ENCODE assay signal across 7 cellular contexts in genomic region chr6:10519217-10519697, GRCh38. TPM values are rescaled to one million over a fixed set of nuclear protein-coding genes. Genes with fewer than 3 reads are reported as not detected.
A peak's percentile ranks its signal among the peaks of the same experiment; 100 is the strongest.
DNase-seq lines count a peak whose midpoint lies in the region; TF ChIP-seq lines count a peak whose summit lies in the region.
"Not testable (repeated sequence)": the region's sequence is repeated elsewhere in the genome, so short reads cannot be mapped to it uniquely, and the experiment has no call there.

No MANE protein-coding gene starts in this region.

- not testable (repeated sequence) for H3K27me3 ChIP-seq in SJSA1 (replicated peaks); esophagus (ENCODE audit: control insufficient read depth in 1 of 2, insufficient read depth in 2 of 2, low read length in 2 of 2); mesendoderm (ENCODE audit: insufficient read depth, low read length, poor library complexity)

- H2BK120ac ChIP-seq in mesendoderm (ENCODE audit: low read depth, low read length) = peak overlapping the region; percentile 73

- H3K36me3 Mint-ChIP-seq in Calu3 (ENCODE audit: insufficient read depth, unreplicated experiment); MCF 10A (ENCODE audit: insufficient read depth, unreplicated experiment): not testable (repeated sequence)

- H2BK15ac ChIP-seq in mesendoderm (replicated peaks; ENCODE audit: low read depth) = not testable (repeated sequence)

- not testable (repeated sequence) for H2AK5ac ChIP-seq in mesendoderm (ENCODE audit: low read length)

- TF ChIP-seq CTCF in Calu3 (IDR thresholded peaks at IDR 0.05; ENCODE audit: unreplicated experiment); MCF 10A (IDR thresholded peaks at IDR 0.05; ENCODE audit: unreplicated experiment); retinal pigment epithelial cell (conservative IDR thresholded peaks at IDR 0.05; ENCODE audit: low read depth, low read length): not testable (repeated sequence)

- CTCF ChIA-PET in Calu3 (lab: Charles Lee) = not testable (repeated sequence)
- CTCF ChIA-PET in MCF 10A (lab: Yijun Ruan, JAX) = interaction anchor here (0.7 to 1.1 kb wide), 2 partner anchors 9 to 1908 kb away, joined by 3 to 5 read pairs; no protein-coding TSS in a partner anchor

- not testable (repeated sequence) for H3K23ac ChIP-seq in mesendoderm (ENCODE audit: low read length)

- not testable (repeated sequence) for H3K56ac ChIP-seq in mesendoderm (ENCODE audit: low read length)

- peaks cover 47% of the 10 kb centered on the region for H3K4me1 ChIP-seq in SJSA1 (replicated peaks)
- H3K4me1 ChIP-seq in esophagus (ENCODE audit: control insufficient read depth in 2 of 2, insufficient read depth in 2 of 2, low read length in 1 of 2); mesendoderm (ENCODE audit: control insufficient read depth, low read depth, low read length): not testable (repeated sequence)

- not testable (repeated sequence) for TF ChIP-seq EP300 in Ishikawa (IDR thresholded peaks at IDR 0.05; ENCODE audit: borderline replicate concordance)

- DNase-seq in Calu3 = peak; percentile 11
- DNase-seq in SJSA1 (ENCODE audit: low read depth in 1 of 2, low spot score in 2 of 2) = peak in 1 of 2 experiments; percentile 67
- peak; percentile 35 for DNase-seq in MCF 10A (ENCODE audit: unreplicated experiment)
- DNase-seq in mesendoderm = peak; percentile 43
- peak; percentile 23 for DNase-seq in retinal pigment epithelial cell (ENCODE audit: low read depth)

- H3K79me2 ChIP-seq in mesendoderm (ENCODE audit: control insufficient read depth, insufficient read depth, low read length) = not testable (repeated sequence)

- not testable (repeated sequence) for H3K79me1 ChIP-seq in mesendoderm (ENCODE audit: low read length)

- not testable (repeated sequence) for H3K9me3 ChIP-seq in SJSA1 (replicated peaks); esophagus (ENCODE audit: control insufficient read depth in 2 of 2, insufficient read depth in 1 of 2, low read depth in 1 of 2, low read length in 1 of 2)

- not testable (repeated sequence) for H3K36me3 ChIP-seq in SJSA1; esophagus (ENCODE audit: control insufficient read depth in 2 of 2, insufficient read depth in 2 of 2, low read length in 1 of 2); mesendoderm (ENCODE audit: control insufficient read depth, insufficient read depth, low read length)

- intact Hi-C loops in Calu3 (cut with micrococcal nuclease; ENCODE audit: unreplicated experiment); MCF 10A (cut with micrococcal nuclease): not testable (repeated sequence)

- not testable (repeated sequence) for H2BK5ac ChIP-seq in mesendoderm (ENCODE audit: low read length)

- not testable (repeated sequence) for H3K9me3 Mint-ChIP-seq in Calu3 (ENCODE audit: low read depth, unreplicated experiment); MCF 10A (ENCODE audit: unreplicated experiment)

- not testable (repeated sequence) for TF ChIP-seq RAD21 in Ishikawa (IDR thresholded peaks at IDR 0.05; ENCODE audit: low read depth)

- WGBS in esophagus, 2 donors = 62 to 73% methylated on average over 9 of the region's 9 CpGs
- WGBS in mesendoderm (ENCODE audit: extremely low coverage, insufficient coverage, low lambda C conversion rate) = no CpG with 5 or more reads among the region's 9 CpGs

- H3K4me2 ChIP-seq in mesendoderm (ENCODE audit: low read length) = not testable (repeated sequence)

- POLR2A ChIA-PET in MCF 10A (lab: Yijun Ruan, JAX) = not testable (repeated sequence)

- H3K27ac ChIP-seq in SJSA1 (peak overlapping the region; percentile 96), esophagus (ENCODE audit: low read depth in 2 of 2, low read length in 1 of 2) (peak overlapping the region; percentile 57 to 68)
- H3K27ac ChIP-seq in mesendoderm (ENCODE audit: low read depth, low read length) = not testable (repeated sequence)

- not testable (repeated sequence) for H4K8ac ChIP-seq in mesendoderm (ENCODE audit: low read depth, low read length)

- H3K4me3 ChIP-seq in SJSA1; esophagus (ENCODE audit: low read depth in 1 of 2, low read length in 2 of 2); mesendoderm (ENCODE audit: low read length); retinal pigment epithelial cell (ENCODE audit: low read length): not testable (repeated sequence)

- not testable (repeated sequence) for H3K4ac ChIP-seq in mesendoderm (ENCODE audit: low read depth, low read length)

- H3K4me3 Mint-ChIP-seq in Calu3 (ENCODE audit: low read depth, unreplicated experiment) = peak overlapping the region; percentile 26
- not testable (repeated sequence) for H3K4me3 Mint-ChIP-seq in MCF 10A (ENCODE audit: unreplicated experiment)

- peaks cover 11% of the 10 kb centered on the region for H3K4me1 Mint-ChIP-seq in Calu3 (ENCODE audit: low read depth, unreplicated experiment)
- H3K4me1 Mint-ChIP-seq in MCF 10A (ENCODE audit: insufficient read depth, unreplicated experiment) = not testable (repeated sequence)

- BruUV-seq in Calu3 (replicated peaks; lab: Mats Ljungman, UMichigan); MCF 10A (replicated peaks; lab: Mats Ljungman, UMichigan): not testable (repeated sequence)

- not testable (repeated sequence) for H3K9ac ChIP-seq in mesendoderm (ENCODE audit: low read length)

- not testable (repeated sequence) for H4K5ac ChIP-seq in mesendoderm (ENCODE audit: low read length)

- not testable (repeated sequence) for H3K27me3 Mint-ChIP-seq in Calu3 (ENCODE audit: unreplicated experiment); MCF 10A (ENCODE audit: insufficient read depth, unreplicated experiment)

- peak overlapping the region; percentile 80 for H3K18ac ChIP-seq in mesendoderm (ENCODE audit: low read length)

- H3K27ac Mint-ChIP-seq in Calu3 (ENCODE audit: unreplicated experiment) (peak overlapping the region; percentile 88), MCF 10A (ENCODE audit: low read depth, unreplicated experiment) (peak overlapping the region; percentile 69)

TF ChIP-seq in Ishikawa, 13 proteins besides CTCF, POLR2A, EP300 and RAD21:
- 0 out of 2 replicates have a peak, but pooled peaks have one; percentile 46 for TF ChIP-seq CEBPB (IDR thresholded peaks at IDR 0.05)
TF ChIP-seq in Ishikawa: peak in this region for 1; not testable (repeated sequence) for 12.

RNA-seq across cellular contexts. Expression of gene GCNT2, which starts 1.9 kb away (rescaled TPM):
- total RNA-seq in Calu3 (2022) (14.3 and 18.0 TPM in 2 replicates), MCF 10A (2022) (0.63 and 0.96 TPM in 2 replicates)
- total RNA-seq in SJSA1 (2014; rRNA removed; shearing (Covaris generic)) = 27.3 and 38.0 TPM in 2 replicates
- polyA plus RNA-seq in esophagus = 1 to 10 TPM; 3.0 to 3.1 TPM
- 27.3 TPM for polyA plus RNA-seq in mesendoderm (2013, experiment 1 of 2)
- 26.5 TPM for polyA plus RNA-seq in mesendoderm (2013, experiment 2 of 2)
